28 cellular contexts compared by ENCODE assay signal in genomic region chr3:124563376-124563775, GRCh38.
DNase-seq lines count a peak whose midpoint lies in the region; ATAC-seq, FAIRE-seq and TF ChIP-seq lines count a peak whose summit lies in the region.
"Had no signal": no experiment of that assay in that cellular context is flagged by ENCODE, and none has a peak within 500 bp of the region (broad histone marks: within the 10 kb centered on the region; RNA-seq: fewer than 3 reads in every experiment).

No MANE protein-coding gene starts in this region.

- no TSS peak for BruUV-seq in IMR-90 (replicated peaks; lab: Mats Ljungman, UMichigan)

- H3K9me3 Mint-ChIP-seq in astrocyte (ENCODE audit: unreplicated experiment), result no peaks in the 10 kb centered on the region
- no peaks in the 10 kb centered on the region for H3K9me3 Mint-ChIP-seq in neural progenitor cell
- H3K9me3 Mint-ChIP-seq: activated naive CD4-positive, alpha-beta T cell treated with anti-CD3 and anti-CD28 coated beads for 36 hours; natural killer cell had no signal

- H2AK5ac ChIP-seq in IMR-90 (ENCODE audit: low read depth, low read length), result no peak overlapping the region

- CTCF ChIA-PET in IMR-90 (lab: Yijun Ruan, JAX), result interaction anchor here (1.3 kb wide), 1 partner anchor 125 kb away, joined by 3 read pairs; no protein-coding TSS in a partner anchor

- H3K23ac ChIP-seq in IMR-90 (ENCODE audit: low read depth, low read length), result no peak overlapping the region

- in situ Hi-C loops in IMR-90 (cut with MboI; ENCODE audit: low sequenced_read_pairs), result loop anchor here (5.0 kb wide), 1 partner anchor 124 kb away; no protein-coding TSS in a partner anchor

- H3K18ac ChIP-seq in IMR-90 (ENCODE audit: low read depth, low read length), result no peak overlapping the region

- H3K36me3 Mint-ChIP-seq in astrocyte (ENCODE audit: low read depth, unreplicated experiment) (peaks cover 2% of the 10 kb centered on the region), neural progenitor cell (no peaks in the 10 kb centered on the region)
- H3K36me3 Mint-ChIP-seq: natural killer cell had no signal

- H2BK15ac ChIP-seq in IMR-90 (ENCODE audit: low read depth, low read length), result no peak overlapping the region

- no peak overlapping the region for H3K56ac ChIP-seq in IMR-90 (ENCODE audit: extremely low read depth, insufficient read depth, low read length)

- H2AK9ac ChIP-seq in IMR-90 (replicated peaks; ENCODE audit: low read depth, low read length, poor library complexity), result no peak overlapping the region

- FAIRE-seq in astrocyte (lab: Jason Lieb, UNC), result no peak
- FAIRE-seq: A549, GM12878, H1 had no signal

- peaks cover 38% of the 10 kb centered on the region for H3K4me1 Mint-ChIP-seq in astrocyte (ENCODE audit: low read depth, unreplicated experiment)
- H3K4me1 Mint-ChIP-seq in neural progenitor cell, result peaks cover 22% of the 10 kb centered on the region

- H4K5ac ChIP-seq in IMR-90 (ENCODE audit: low read depth, low read length), result no peak overlapping the region

- no peak for TF ChIP-seq CTCF in IMR-90 (conservative IDR thresholded peaks at IDR 0.05; ENCODE audit: low read depth, low read length)
- no peak for TF ChIP-seq CTCF in astrocyte (IDR thresholded peaks at IDR 0.05; ENCODE audit: insufficient read depth, low read depth, low read length)
- TF ChIP-seq CTCF in neural progenitor cell (IDR thresholded peaks at IDR 0.05), result no peak

- H3F3A ChIP-seq in neural progenitor cell (ENCODE audit: low read depth), result no peaks in the 10 kb centered on the region

- H3K9ac ChIP-seq in IMR-90 (ENCODE audit: low read depth, low read length) (no peak overlapping the region), astrocyte (ENCODE audit: low read length) (no peak overlapping the region), neural progenitor cell (no peak overlapping the region)
- H3K9ac ChIP-seq: parathyroid adenoma, SK-N-SH had no signal

- 80% methylated on average over 2 of the region's 3 CpGs; no CpG with 5 or more reads in 1 of the 2 experiments for WGBS in IMR-90 (ENCODE audit: extremely low coverage in 2 of 2, insufficient read length in 1 of 2), 2 experiments

- no peak overlapping the region for H3K4ac ChIP-seq in IMR-90 (ENCODE audit: low read depth, low read length)

- no peaks in the 10 kb centered on the region for H3K79me1 ChIP-seq in IMR-90 (ENCODE audit: low read depth in 1 of 2, low read length in 2 of 2)

- no peaks in the 10 kb centered on the region for H3K9me3 ChIP-seq in IMR-90 (ENCODE audit: control insufficient read depth, insufficient read depth, low read length)
- H3K9me3 ChIP-seq in astrocyte (ENCODE audit: insufficient read depth, low read depth, low read length), result no peaks in the 10 kb centered on the region
- H3K9me3 ChIP-seq in neural progenitor cell (ENCODE audit: low read depth), result no peaks in the 10 kb centered on the region
- H3K9me3 ChIP-seq: A549, SK-N-SH, suprapubic skin had no signal

- no peak overlapping the region for H3K14ac ChIP-seq in IMR-90 (replicated peaks; ENCODE audit: low read depth, low read length)

- H4K91ac ChIP-seq in IMR-90 (ENCODE audit: insufficient read depth, low read depth, low read length), result no peak overlapping the region

- H2BK120ac ChIP-seq in IMR-90 (ENCODE audit: low read depth, low read length), result no peak overlapping the region

- ATAC-seq in IMR-90 (ENCODE audit: low read depth), result no peak
- ATAC-seq in GM19324 (IDR thresholded peaks at IDR 0.05; ENCODE audit: low FRiP score, unreplicated experiment), result no peak
- no peak for ATAC-seq in HG03469 (IDR thresholded peaks at IDR 0.05; ENCODE audit: unreplicated experiment)
- ATAC-seq: A549, GM12878, natural killer cell, sciatic nerve had no signal

- DNase-seq in AG08395 (ENCODE audit: low spot score), result peak; percentile 55
- DNase-seq in IMR-90, result peak; percentile 36
- DNase-seq in astrocyte (ENCODE audit: low read depth), result no peak
- peak; percentile 30 for DNase-seq in iris pigment epithelial cell (ENCODE audit: low read depth)
- DNase-seq in neural progenitor cell (ENCODE audit: low spot score), result no peak
- DNase-seq in cerebellar nuclear complex (lab: John Stamatoyannopoulos, UW), result no peak
- DNase-seq: activated CD4-positive, CD25-positive, alpha-beta regulatory T cell; activated CD8-positive, alpha-beta memory T cell treated with anti-CD3 and anti-CD28 coated beads for 24 hours; activated naive CD4-positive, alpha-beta T cell treated with anti-CD3 and anti-CD28 coated beads for 36 hours; activated T-cell treated with anti-CD3 and anti-CD28 coated beads, Interleukin-2, amount 50 U/mL, for 48 hours; C1 segment of cervical spinal cord; GDM1; Karpas-422; kidney glomerular epithelial cell; natural killer cell; NCI-H1092 treated with DMSO at 0.1 percent for 48 hours; NCI-H2081 treated with DMSO at 0.1 percent for 48 hours; RPMI8226; SK-N-SH had no signal

- H3K79me2 ChIP-seq in astrocyte (ENCODE audit: insufficient read depth, low read length) (no peaks in the 10 kb centered on the region), neural progenitor cell (ENCODE audit: low read depth) (no peaks in the 10 kb centered on the region)
- H3K79me2 ChIP-seq: parathyroid adenoma had no signal

- POLR2A ChIA-PET in IMR-90 (lab: Charles Lee; ENCODE audit: unreplicated experiment), result interaction anchor here (0.6 kb wide), 1 partner anchor 11 kb away, joined by 4 read pairs; no protein-coding TSS in a partner anchor

- H4K20me1 ChIP-seq in IMR-90 (ENCODE audit: insufficient read depth, low read length), result peaks cover 5% of the 10 kb centered on the region; the same call in 1 of the 2 replicates
- peaks cover 8% of the 10 kb centered on the region for H4K20me1 ChIP-seq in astrocyte (ENCODE audit: insufficient read depth, low read length)
- no peaks in the 10 kb centered on the region for H4K20me1 ChIP-seq in neural progenitor cell (ENCODE audit: low read depth)

- H3K4me3 Mint-ChIP-seq in astrocyte (ENCODE audit: unreplicated experiment) (no peak overlapping the region), neural progenitor cell (no peak overlapping the region)
- H3K4me3 Mint-ChIP-seq: activated naive CD4-positive, alpha-beta T cell treated with anti-CD3 and anti-CD28 coated beads for 36 hours; natural killer cell had no signal

- TF ChIP-seq POLR2A in IMR-90 (IDR thresholded peaks at IDR 0.05; ENCODE audit: low read depth, low read length), result no peak

- H3K36me3 ChIP-seq in IMR-90 (ENCODE audit: control insufficient read depth, insufficient read depth, low read length) (no peaks in the 10 kb centered on the region), astrocyte (ENCODE audit: insufficient read depth, low read length) (no peaks in the 10 kb centered on the region), neural progenitor cell (no peaks in the 10 kb centered on the region)
- H3K36me3 ChIP-seq: suprapubic skin had no signal

- H3K27me3 ChIP-seq in IMR-90 (ENCODE audit: control insufficient read depth, insufficient read depth, low read length), result peaks cover 21% of the 10 kb centered on the region
- no peaks in the 10 kb centered on the region for H3K27me3 ChIP-seq in astrocyte (ENCODE audit: insufficient read depth, low read length)
- no peaks in the 10 kb centered on the region for H3K27me3 ChIP-seq in neural progenitor cell
- H3K27me3 ChIP-seq: suprapubic skin had no signal

- no peak overlapping the region for H2BK5ac ChIP-seq in IMR-90 (ENCODE audit: low read depth, low read length, poor library complexity, severe bottlenecking)

- H3K4me3 ChIP-seq in IMR-90 (ENCODE audit: insufficient read depth, low read depth, low read length), result no peak overlapping the region
- no peak overlapping the region for H3K4me3 ChIP-seq in astrocyte (ENCODE audit: insufficient read depth, low read depth, low read length)
- no peak overlapping the region for H3K4me3 ChIP-seq in neural progenitor cell
- H3K4me3 ChIP-seq: A549, coronary artery, GM12878, suprapubic skin had no signal

- intact Hi-C loops in IMR-90 (cut with micrococcal nuclease), result loop anchor here (10.0 kb wide), 2 partner anchors 421 to 1021 kb away; no protein-coding TSS in a partner anchor

- H3K4me2 ChIP-seq in IMR-90 (ENCODE audit: low read depth, low read length) (no peak overlapping the region), astrocyte (ENCODE audit: low read length) (no peak overlapping the region), neural progenitor cell (no peak overlapping the region)
- H3K4me2 ChIP-seq: A549, SK-N-SH had no signal

- no peak overlapping the region for H4K8ac ChIP-seq in IMR-90 (ENCODE audit: low read depth in 2 of 2, low read length in 2 of 2)

- peaks cover 21% of the 10 kb centered on the region for H3K27me3 Mint-ChIP-seq in astrocyte (ENCODE audit: low read depth, unreplicated experiment)
- peaks cover 5% of the 10 kb centered on the region for H3K27me3 Mint-ChIP-seq in neural progenitor cell (ENCODE audit: insufficient read depth, low read depth)

- no peak overlapping the region for H3K27ac ChIP-seq in IMR-90 (ENCODE audit: insufficient read depth, low read length)
- H3K27ac ChIP-seq in astrocyte (ENCODE audit: low read depth, low read length), result no peak overlapping the region
- H3K27ac ChIP-seq in neural progenitor cell, result no peak overlapping the region
- H3K27ac ChIP-seq: A549, coronary artery, parathyroid adenoma, suprapubic skin had no signal

- dilution Hi-C loops in IMR-90 (cut with HindIII; ENCODE audit: low sequenced_read_pairs, unreplicated experiment), result no loop called here

- H2AFZ ChIP-seq in IMR-90 (replicated peaks; ENCODE audit: low read length, poor library complexity) (no peak overlapping the region), astrocyte (ENCODE audit: low read depth, low read length) (no peak overlapping the region), neural progenitor cell (replicated peaks) (no peak overlapping the region)
- H2AFZ ChIP-seq: parathyroid adenoma had no signal

- no peak overlapping the region for H2BK20ac ChIP-seq in IMR-90 (ENCODE audit: low read depth, low read length)

- peaks cover 9% of the 10 kb centered on the region for H3K4me1 ChIP-seq in IMR-90 (ENCODE audit: control insufficient read depth, insufficient read depth, low read length)
- peaks cover 22% of the 10 kb centered on the region for H3K4me1 ChIP-seq in astrocyte (ENCODE audit: insufficient read depth, low read length)
- peaks cover 7% of the 10 kb centered on the region for H3K4me1 ChIP-seq in neural progenitor cell

- no peak for TF ChIP-seq RAD21 in IMR-90 (IDR thresholded peaks at IDR 0.05; ENCODE audit: low read length)

- H3K9me1 ChIP-seq in IMR-90 (ENCODE audit: insufficient read depth, low read length), result peaks cover 9% of the 10 kb centered on the region

- H3K27ac Mint-ChIP-seq in astrocyte (ENCODE audit: unreplicated experiment) (peak overlapping the region; percentile 36), neural progenitor cell (no peak overlapping the region)
- H3K27ac Mint-ChIP-seq: activated naive CD4-positive, alpha-beta T cell treated with anti-CD3 and anti-CD28 coated beads for 36 hours; natural killer cell had no signal

TF ChIP-seq in IMR-90, 13 proteins besides CTCF, POLR2A, EP300 and RAD21 (continues in another document):
- TF ChIP-seq CEBPB (IDR thresholded peaks at IDR 0.05; ENCODE audit: low read depth, low read length), result no peak
- 0 out of 2 replicates have a peak, but pooled peaks have one; percentile 10 for TF ChIP-seq BHLHE40 (IDR thresholded peaks at IDR 0.05; ENCODE audit: low read depth, low read length)
- no peak for TF ChIP-seq MXI1 (IDR thresholded peaks at IDR 0.05; ENCODE audit: borderline replicate concordance, low read depth, low read length)
- TF ChIP-seq MAFK (IDR thresholded peaks at IDR 0.05; ENCODE audit: low read depth, low read length), result no peak

Comparison
In these comparisons a context has a peak if more than half of its experiments do, and no peak if none do; other contexts are left out.
1. DNase-seq: peak in AG08395 (single experiment), IMR-90 (single experiment) and iris pigment epithelial cell (single experiment); none in astrocyte (single experiment), neural progenitor cell (single experiment) and cerebellar nuclear complex (0 of 2).